ENCODE assay signal across 19 cellular contexts in the genomic region with DNA sequence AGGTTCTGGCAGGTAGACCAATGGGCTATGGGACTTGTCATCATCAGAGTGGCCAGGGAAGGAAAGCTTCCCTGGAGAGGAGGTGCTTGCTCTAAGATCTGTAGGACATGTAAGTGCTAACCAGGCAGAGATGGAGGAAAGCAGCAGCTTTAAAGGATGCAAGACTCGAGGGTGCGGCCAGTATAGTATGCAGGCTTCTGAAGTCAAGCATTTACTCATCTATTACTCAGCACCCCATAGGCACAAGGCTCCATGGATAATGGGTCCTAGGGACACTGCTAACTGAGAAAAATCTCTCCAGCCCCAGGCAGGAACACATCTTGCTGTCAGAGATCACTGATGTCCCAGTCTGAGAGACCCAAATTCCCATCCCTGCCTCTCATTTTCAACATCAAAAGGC. TPM values are rescaled to one million over a fixed set of nuclear protein-coding genes. Genes with fewer than 3 reads are reported as not detected.
DNase-seq lines count a peak whose midpoint lies in the region; ATAC-seq and TF ChIP-seq lines count a peak whose summit lies in the region.
"Had no signal": no experiment of that assay in that cellular context is flagged by ENCODE, and none has a peak within 500 bp of the region (broad histone marks: within the 10 kb centered on the region; RNA-seq: fewer than 3 reads in every experiment).

No MANE protein-coding gene starts in this region.

- H3K4me3 Mint-ChIP-seq in HFFc6: no peak overlapping the region
- H3K4me3 Mint-ChIP-seq: CD8-positive, alpha-beta T cell had no signal

- CTCF ChIA-PET in RWPE1 (lab: Yijun Ruan, JAX): no interaction called here

- peaks cover 37% of the 10 kb centered on the region for H3K4me1 ChIP-seq in foreskin keratinocyte
- H3K4me1 ChIP-seq: BLaER1 treated with 17β-estradiol and CSF1 and Interleukin-3, amounts not matched to agents 10 nM and 100 nM; HAP-1 had no signal

- H3K27ac Mint-ChIP-seq in HFFc6: 0 out of 2 replicates have a peak overlapping the region, but pooled peaks have one; percentile 5
- H3K27ac Mint-ChIP-seq: CD8-positive, alpha-beta T cell had no signal

- peak; percentile 21 for DNase-seq in Daoy (ENCODE audit: low read depth)
- DNase-seq in HFFc6: peak; percentile 25
- DNase-seq in RWPE1 (ENCODE audit: low spot score): peak; percentile 68
- DNase-seq in foreskin keratinocyte: peak in 1 of 2 donors; percentile 79
- no peak for DNase-seq in NCI-H1417 treated with DMSO at 0.1 percent for 48 hours (lab: John Stamatoyannopoulos, UW)
- no peak for DNase-seq in cerebellar cortex (ENCODE audit: low spot score)
- DNase-seq: CD8-positive, alpha-beta T cell; MG63; NCI-H1048; NCI-H1436 treated with DMSO at 0.1 percent for 48 hours; NCI-H2029; NCI-H345; NCI-H526; Right ventricle myocardium superior; SW 1271 had no signal

- H3K4me1 Mint-ChIP-seq in HFFc6 (ENCODE audit: low read depth): peaks cover 39% of the 10 kb centered on the region

- H3K27ac ChIP-seq in RWPE1 (no peak overlapping the region), foreskin keratinocyte (no peak overlapping the region)
- H3K27ac ChIP-seq: BLaER1 treated with 17β-estradiol and CSF1 and Interleukin-3, amounts not matched to agents 10 nM and 100 nM had no signal

- peaks cover 4% of the 10 kb centered on the region; the same call in 1 of the 2 replicates for H3K36me3 Mint-ChIP-seq in HFFc6 (ENCODE audit: low read depth)
- H3K36me3 Mint-ChIP-seq: CD8-positive, alpha-beta T cell had no signal

- no peaks in the 10 kb centered on the region for H3K9me3 Mint-ChIP-seq in HFFc6
- H3K9me3 Mint-ChIP-seq: CD8-positive, alpha-beta T cell had no signal

- POLR2A ChIA-PET in RWPE1 (lab: Yijun Ruan, JAX; ENCODE audit: low non-redundant PET): no interaction called here

- ATAC-seq in foreskin keratinocyte: peak; percentile 91
- no peak for ATAC-seq in HG02870 (IDR thresholded peaks at IDR 0.05; ENCODE audit: unreplicated experiment)
- no peak for ATAC-seq in HG03039 (IDR thresholded peaks at IDR 0.05; ENCODE audit: unreplicated experiment)
- ATAC-seq: CD8-positive, alpha-beta T cell had no signal

- TF ChIP-seq CTCF in HFFc6 (IDR thresholded peaks at IDR 0.05) (no peak), RWPE1 (conservative IDR thresholded peaks at IDR 0.05; ENCODE audit: low read depth) (no peak), foreskin keratinocyte (conservative IDR thresholded peaks at IDR 0.05) (no peak)

- H3K27me3 ChIP-seq in foreskin keratinocyte: no peaks in the 10 kb centered on the region
- H3K27me3 ChIP-seq: BLaER1 treated with 17β-estradiol and CSF1 and Interleukin-3, amounts not matched to agents 10 nM and 100 nM; MG63 had no signal

- H3K27me3 Mint-ChIP-seq in HFFc6 (ENCODE audit: insufficient read depth): peaks cover 2% of the 10 kb centered on the region; the same call in 1 of the 2 replicates

RNA-seq across cellular contexts. Expression of a gene that starts 49.7 kb away (rescaled TPM):
- 17.4 and 18.9 TPM in 2 replicates for total RNA-seq in Daoy (2014; rRNA removed; shearing (Covaris generic))
- total RNA-seq in HFFc6 (2021; fragmentation: NEBNext Ultra II Directional; extraction: Animal tissue kit (Norgen Biotek cat#: 25700)): 1 to 10 TPM; 3.3 to 8.4 (median 7.2) TPM
- 32.7 and 37.9 TPM in 2 replicates for total RNA-seq in foreskin keratinocyte
- polyA plus RNA-seq in foreskin keratinocyte: 18.1 and 20.1 TPM in 2 replicates
- total RNA-seq: CD8-positive, alpha-beta T cell had no signal

Comparison
In these comparisons a context has a peak if more than half of its experiments do, and no peak if none do; other contexts are left out.
1. DNase-seq: peak in Daoy (single experiment), HFFc6 (single experiment) and RWPE1 (single experiment); none in NCI-H1417 treated with DMSO at 0.1 percent for 48 hours (single experiment) and cerebellar cortex (single experiment).